2 cellular contexts compared by ENCODE assay signal in the genomic region with DNA sequence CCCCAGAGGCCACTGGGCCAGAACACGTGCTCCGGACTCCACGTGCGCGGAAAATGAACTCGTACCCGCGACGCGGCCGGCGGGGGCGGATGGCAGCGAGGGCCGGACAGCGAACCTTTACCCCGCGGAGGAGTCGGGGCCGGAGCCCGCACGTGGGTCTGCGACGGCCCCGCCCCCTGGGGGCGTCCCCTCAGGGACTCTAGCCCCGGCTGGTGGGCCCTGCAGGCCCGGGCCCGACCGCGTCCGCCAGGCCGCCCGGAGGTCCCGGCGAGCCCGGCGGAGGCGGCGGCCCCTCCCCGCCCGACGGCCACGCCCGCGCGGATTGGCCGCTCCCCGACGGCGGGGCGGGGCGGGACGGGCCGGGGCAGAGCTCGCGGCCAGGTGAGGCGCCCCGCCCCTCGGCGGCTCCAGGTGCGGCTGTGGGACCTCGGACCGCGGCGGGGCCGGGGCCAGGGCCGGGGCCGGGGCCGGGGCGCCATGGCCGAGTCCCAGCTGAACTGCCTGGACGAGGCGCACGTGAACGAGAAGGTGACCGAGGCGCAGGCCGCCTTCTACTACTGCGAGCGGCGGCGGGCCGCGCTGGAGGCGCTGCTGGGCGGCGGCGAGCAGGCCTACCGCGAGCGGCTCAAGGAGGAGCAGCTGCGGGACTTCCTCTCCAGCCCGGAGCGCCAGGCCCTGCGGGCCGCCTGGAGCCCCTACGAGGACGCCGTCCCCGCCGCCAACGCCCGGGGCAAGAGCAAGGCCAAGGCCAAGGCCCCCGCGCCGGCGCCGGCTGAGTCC.
TF ChIP-seq lines count a peak whose summit lies in the region.

A gene (plus strand): TSS at position 389 of the 780 bp plus-strand sequence. CDS start 89 bp downstream, at position 478.

TF ChIP-seq in liver, 16 proteins besides CTCF, POLR2A, EP300 and RAD21:
- TF ChIP-seq EGR1 (IDR thresholded peaks at IDR 0.05; ENCODE audit: low read depth in 2 of 2) (peak; percentile 43 to 64), GABPA (IDR thresholded peaks at IDR 0.05 in 1 of 2, conservative IDR thresholded peaks at IDR 0.05 in 1 of 2) (no peak), RXRA (IDR thresholded peaks at IDR 0.05) (peak in 1 of 2 donors; percentile 5)

TF ChIP-seq in HepG2, 621 proteins besides CTCF, POLR2A, EP300 and RAD21:
- TF ChIP-seq ZSCAN22 (CRISPR knock-in tag; IDR thresholded peaks at IDR 0.05) (no peak), ZFY (CRISPR knock-in tag; IDR thresholded peaks at IDR 0.05) (no peak), SRF (IDR thresholded peaks at IDR 0.05; ENCODE audit: low read depth, low read length) (no peak), KLF6 (CRISPR knock-in tag; IDR thresholded peaks at IDR 0.05) (no peak)
TF ChIP-seq in HepG2: peak in this region for 0.
